Comparison of ENCODE assay signal across 22 cellular contexts in the genomic region with DNA sequence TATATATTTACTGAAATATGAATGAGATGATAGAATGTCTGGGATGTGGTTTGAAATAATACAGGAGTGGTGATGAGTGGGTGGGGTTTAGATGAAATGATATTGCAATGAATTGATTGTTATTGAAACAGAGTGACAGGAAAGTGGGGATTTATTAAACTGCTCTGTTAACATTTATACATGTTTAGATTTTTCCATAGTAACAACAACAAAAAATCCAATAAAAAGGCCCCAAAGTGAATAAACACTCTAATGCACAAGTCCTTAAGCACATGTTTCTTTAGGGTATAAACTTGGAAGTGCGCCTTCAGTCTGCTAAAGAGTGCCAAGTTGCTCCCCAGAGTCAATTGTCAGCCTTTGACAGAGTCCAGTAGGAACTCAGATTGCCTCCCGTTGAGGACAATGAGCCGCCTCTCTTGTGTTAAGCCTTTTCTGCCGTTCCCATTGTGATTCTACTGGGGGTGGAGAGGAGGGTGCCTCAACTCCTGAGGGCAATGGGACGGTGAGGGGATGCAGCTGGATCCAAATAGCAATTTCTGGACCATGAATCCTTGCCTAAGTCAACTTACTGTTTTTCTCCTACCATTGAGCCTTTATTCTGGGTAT.
"Had no signal": no experiment of that assay in that cellular context is flagged by ENCODE, and none has a peak within 500 bp of the region (broad histone marks: within the 10 kb centered on the region; RNA-seq: fewer than 3 reads in every experiment).

No MANE protein-coding gene starts in this region.

- H3K9me3 ChIP-seq: sigmoid colon, testis, upper lobe of left lung had no signal

- DNase-seq: activated CD4-positive, alpha-beta T cell treated with anti-CD3 and anti-CD28 coated beads for 4 hours; activated CD4-positive, alpha-beta T cell treated with anti-CD3 and anti-CD28 coated beads, Interleukin-2, amount 50 U/mL, for 48 hours; activated CD4-positive, CD25-positive, alpha-beta regulatory T cell; activated effector memory CD4-positive, alpha-beta T cell treated with Interleukin-2 at 50 U/mL for 16 hours; activated naive CD4-positive, alpha-beta T cell treated with anti-CD3 and anti-CD28 coated beads for 36 hours; activated naive CD8-positive, alpha-beta T cell treated with anti-CD3 and anti-CD28 coated beads, Interleukin-2, amount 10 ng/mL, durations not matched to agents 7 days and 5 days; activated T-cell treated with anti-CD3 and anti-CD28 coated beads, Interleukin-2, amount 50 U/mL, for 72 hours; amniotic stem cell; cerebellar nuclear complex; foreskin fibroblast; left ventricle myocardium superior; nucleus accumbens; sigmoid colon; stimulated activated CD4-positive, alpha-beta T cell treated with anti-CD3 and anti-CD28 coated beads, Interleukin-15, amount 100 ng/mL, for 24 hours; stimulated activated CD4-positive, alpha-beta T cell treated with anti-CD3 and anti-CD28 coated beads, Interleukin-4, amount 100 ng/mL, for 1 hour; stimulated activated naive CD4-positive, alpha-beta T cell; T1000; testis; upper lobe of left lung had no signal

- H3K4me1 ChIP-seq: testis had no signal

- FAIRE-seq: bronchial epithelial cell had no signal

- H3K36me3 ChIP-seq: sigmoid colon, upper lobe of left lung had no signal

- H3K27me3 ChIP-seq: sigmoid colon, testis, upper lobe of left lung had no signal

- H3K27ac ChIP-seq: coronary artery, sigmoid colon, testis, upper lobe of left lung had no signal

- H3K4me3 ChIP-seq: coronary artery, sigmoid colon, smooth muscle cell, testis, upper lobe of left lung had no signal
